Comparison of ENCODE assay signal across 9 cellular contexts in the genomic region with DNA sequence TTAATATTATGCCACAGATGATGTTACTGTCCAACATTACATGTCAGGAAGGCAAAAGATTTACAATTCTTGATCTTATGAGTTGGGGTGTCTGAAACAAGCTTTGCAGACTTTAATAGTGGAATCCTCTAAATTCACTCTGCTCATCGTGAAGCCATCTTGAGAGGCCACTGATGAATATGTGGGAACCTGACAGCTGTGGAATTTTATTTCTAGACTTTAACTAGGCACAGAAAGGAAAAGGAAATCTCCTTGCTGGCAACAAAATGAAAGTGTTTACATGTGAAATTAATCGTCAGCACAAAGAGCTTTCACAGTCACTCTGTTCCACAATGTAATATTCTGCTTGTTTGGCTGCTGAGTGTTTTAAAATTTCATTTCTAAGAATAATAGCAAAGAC. TPM values are rescaled to one million over a fixed set of nuclear protein-coding genes. Genes with fewer than 3 reads are reported as not detected.
DNase-seq lines count a peak whose midpoint lies in the region; ATAC-seq, FAIRE-seq and TF ChIP-seq lines count a peak whose summit lies in the region.
"Had no signal": no experiment of that assay in that cellular context is flagged by ENCODE, and none has a peak within 500 bp of the region (broad histone marks: within the 10 kb centered on the region; RNA-seq: fewer than 3 reads in every experiment).

No MANE protein-coding gene starts in this region.

- H3K4me3 ChIP-seq in heart right ventricle (peak overlapping the region in 3 of 10 donors; percentile 2 to 22 (median 21)), right atrium auricular region (peak overlapping the region in 1 of 2 donors; percentile 23), GM12878 (0 out of 2 replicates have a peak overlapping the region, but pooled peaks have one; percentile 6), muscle layer of duodenum (ENCODE audit: low read depth in 1 of 2, low read length in 2 of 2) (peak overlapping the region; percentile 13 to 44), upper lobe of left lung (peak overlapping the region in 2 of 4 donors; percentile 15 to 19)

- H3K27me3 ChIP-seq in heart right ventricle (no peaks in the 10 kb centered on the region), right atrium auricular region (no peaks in the 10 kb centered on the region), GM12878 (replicated peaks in 1 of 2; ENCODE audit: control insufficient read depth in 2 of 2, insufficient read depth in 2 of 2, low read length in 1 of 2) (no peaks in the 10 kb centered on the region), muscle layer of duodenum (ENCODE audit: low read depth, low read length) (no peaks in the 10 kb centered on the region), upper lobe of left lung (no peaks in the 10 kb centered on the region)

- CTCF ChIA-PET in GM12878 (lab: Yijun Ruan, JAX), result interaction anchor here (1.0 to 1.5 kb wide), 2 partner anchors 12 to 192 kb away, joined by 3 to 8 read pairs; no protein-coding TSS in a partner anchor

- H3K36me3 ChIP-seq in heart right ventricle, result no peaks in the 10 kb centered on the region
- H3K36me3 ChIP-seq in right atrium auricular region, result no peaks in the 10 kb centered on the region
- H3K36me3 ChIP-seq in GM12878 (ENCODE audit: control insufficient read depth in 2 of 2, insufficient read depth in 2 of 2, low read length in 1 of 2), result no peaks in the 10 kb centered on the region; a peak in 2 of 4 replicates
- no peaks in the 10 kb centered on the region for H3K36me3 ChIP-seq in muscle layer of duodenum (ENCODE audit: control insufficient read depth in 1 of 2, insufficient read depth in 2 of 2, low read length in 2 of 2)
- no peaks in the 10 kb centered on the region for H3K36me3 ChIP-seq in upper lobe of left lung

- FAIRE-seq in GM12878 (lab: Jason Lieb, UNC), result no peak

- TF ChIP-seq RAD21 in GM12878 (IDR thresholded peaks at IDR 0.05; ENCODE audit: insufficient read depth, low read depth, low read length), result no peak

- peak overlapping the region in 6 of 10 donors; percentile 1 to 52 (median 30) for H3K27ac ChIP-seq in heart right ventricle
- peak overlapping the region in 1 of 2 donors; percentile 46 for H3K27ac ChIP-seq in right atrium auricular region
- no peak overlapping the region for H3K27ac ChIP-seq in GM12878 (ENCODE audit: control insufficient read depth, insufficient read depth)
- peak overlapping the region; percentile 34 for H3K27ac ChIP-seq in muscle layer of duodenum (ENCODE audit: low read length)
- H3K27ac ChIP-seq in upper lobe of left lung, result peak overlapping the region in 3 of 4 donors; percentile 2 to 40 (median 30)

- in situ Hi-C loops in GM12878 (cut with MboI), result no loop called here

- WGBS in heart right ventricle, 2 donors, result 11 to 16% methylated on average over 2 of the region's 2 CpGs
- WGBS in GM12878 (ENCODE audit: insufficient coverage, insufficient replicate concordance, low lambda C conversion rate, missing lambda C conversion rate), result 77% methylated on average over 2 of the region's 2 CpGs
- WGBS in upper lobe of left lung, 2 donors, result 27 to 34% methylated on average over 2 of the region's 2 CpGs

- POLR2A ChIA-PET in GM12878 (lab: Charles Lee), result no interaction called here

- no peak for TF ChIP-seq EP300 in GM12878 (IDR thresholded peaks at IDR 0.05; ENCODE audit: borderline replicate concordance in 1 of 2, control insufficient read depth in 1 of 2, low read depth in 2 of 2, low read length in 2 of 2)
- no peak for TF ChIP-seq EP300 in upper lobe of left lung (IDR thresholded peaks at IDR 0.05)

- no peak overlapping the region for H2AFZ ChIP-seq in GM12878 (ENCODE audit: control insufficient read depth, low read depth, low read length)

- H4K20me1 ChIP-seq in GM12878 (ENCODE audit: control insufficient read depth, insufficient read depth), result no peaks in the 10 kb centered on the region

- H3K9me3 ChIP-seq in heart right ventricle, result no peaks in the 10 kb centered on the region
- H3K9me3 ChIP-seq in right atrium auricular region, result no peaks in the 10 kb centered on the region
- H3K9me3 ChIP-seq in GM12878 (replicated peaks; ENCODE audit: control insufficient read depth, insufficient read depth, low read length), result no peaks in the 10 kb centered on the region
- no peaks in the 10 kb centered on the region for H3K9me3 ChIP-seq in muscle layer of duodenum (ENCODE audit: control insufficient read depth in 1 of 2, low read length in 2 of 2)
- no peaks in the 10 kb centered on the region for H3K9me3 ChIP-seq in upper lobe of left lung
- H3K9me3 ChIP-seq: SK-N-SH had no signal

- H3K4me1 ChIP-seq in heart right ventricle (peaks cover 11 to 93% (median 49%) of the 10 kb centered on the region in 9 donors), right atrium auricular region (peaks cover 0 to 68% of the 10 kb centered on the region in 2 donors), GM12878 (ENCODE audit: control insufficient read depth, insufficient read depth, low read length) (peaks cover 9% of the 10 kb centered on the region), muscle layer of duodenum (ENCODE audit: control insufficient read depth in 1 of 2, insufficient read depth in 2 of 2, low read length in 2 of 2) (peaks cover 0 to 47% of the 10 kb centered on the region in 2 donors), upper lobe of left lung (peaks cover 8 to 25% (median 16%) of the 10 kb centered on the region in 4 donors)

- SMC1A ChIA-PET in GM12878 (lab: Charles Lee; ENCODE audit: uncharacterized antibody, unreplicated experiment), result interaction anchor here (0.7 to 3.3 kb wide), 6 partner anchors 10 to 75 kb away, joined by 3 to 19 read pairs (median 5); partner anchors contain the start of gene NREP

- no peaks in the 10 kb centered on the region for H3K79me2 ChIP-seq in GM12878 (ENCODE audit: control insufficient read depth, insufficient read depth, low read length)

- TF ChIP-seq CTCF in heart right ventricle (IDR thresholded peaks at IDR 0.05) (no peak), right atrium auricular region (IDR thresholded peaks at IDR 0.05) (no peak), GM12878 (IDR thresholded peaks at IDR 0.05 in 2 of 3, conservative IDR thresholded peaks at IDR 0.05 in 1 of 3; ENCODE audit: control insufficient read depth in 2 of 3, extremely low read depth in 1 of 3, insufficient read depth in 1 of 3, low read depth in 3 of 3, low read length in 3 of 3) (no peak), upper lobe of left lung (IDR thresholded peaks at IDR 0.05) (no peak), GM10266 (IDR thresholded peaks at IDR 0.05; ENCODE audit: control insufficient read depth, insufficient read depth, low read depth, missing control alignments) (no peak)

- RAD21 ChIA-PET in GM12878 (lab: Charles Lee; ENCODE audit: unreplicated experiment), result interaction anchor here (1.0 to 1.9 kb wide), 2 partner anchors 9 to 15 kb away, joined by 4 read pairs; partner anchors contain the start of gene NREP

- BruUV-seq in GM12878 (replicated peaks; lab: Mats Ljungman, UMichigan), result no TSS peak

- H3K9ac ChIP-seq in GM12878 (ENCODE audit: control insufficient read depth, insufficient read depth, low read length), result no peak overlapping the region
- H3K9ac ChIP-seq: SK-N-SH had no signal

- peak in 1 of 8 donors; percentile 3 for ATAC-seq in heart right ventricle
- peak; percentile 15 for ATAC-seq in GM12878
- no peak for ATAC-seq in upper lobe of left lung (ENCODE audit: low FRiP score in 2 of 2)
- no peak for ATAC-seq in left colon

- H3K4me2 ChIP-seq in GM12878 (ENCODE audit: control insufficient read depth, insufficient read depth), result no peak overlapping the region

- intact Hi-C loops in heart right ventricle (cut with DNase I) (no loop called here), GM12878 (cut with micrococcal nuclease; ENCODE audit: unreplicated experiment) (no loop called here), left colon (cut with DNase I, micrococcal nuclease) (no loop called here)

- no peak for TF ChIP-seq POLR2A in GM12878 (IDR thresholded peaks at IDR 0.05; ENCODE audit: low read depth, low read length)
- no peak for TF ChIP-seq POLR2A in upper lobe of left lung (IDR thresholded peaks at IDR 0.05)

- no peak for DNase-seq in heart right ventricle
- DNase-seq in right atrium auricular region (ENCODE audit: low spot score), result no peak
- DNase-seq in GM12878 (ENCODE audit: low read depth, low spot score), result no peak
- DNase-seq in upper lobe of left lung, result no peak
- no peak for DNase-seq in GM10266 (ENCODE audit: extremely low spot score)
- no peak for DNase-seq in HuH-7.5 (ENCODE audit: low spot score)
- DNase-seq in left colon, result no peak
- DNase-seq: SK-N-SH had no signal

TF ChIP-seq in GM12878, 131 proteins besides CTCF, POLR2A, EP300 and RAD21 (continues in another document):
- no peak for TF ChIP-seq RBBP5 (conservative IDR thresholded peaks at IDR 0.05)

RNA-seq across cellular contexts. Expression of gene NREP, which starts 14.8 kb away (rescaled TPM):
- total RNA-seq in heart right ventricle, result 10 to 100 TPM; 10.4 to 72.3 (median 47.3) TPM
- 10 to 100 TPM; 19.5 to 21.1 TPM for polyA plus RNA-seq in heart right ventricle
- total RNA-seq in right atrium auricular region, result 10 to 100 TPM in 1 of 2 donors, 1 to 10 TPM in 1; 7.2 to 22.9 TPM
- 278 and 296 TPM in 2 replicates for total RNA-seq in GM12878 (2013; cell fraction: nucleolus; rRNA removed)
- 25.4 and 31.3 TPM in 2 replicates for total RNA-seq in GM12878 (2014; rRNA removed)
- total RNA-seq in GM12878 (2014; rRNA removed; fragmentation: Illumina TruSeq; extraction: Trizol), result 33.4 and 34.4 TPM in 2 replicates
- 32.9 and 34.5 TPM in 2 replicates for total RNA-seq in GM12878 (2021)
- polyA plus RNA-seq in GM12878 (2011; ENCODE audit: low read depth), result 20.6 TPM
- polyA plus RNA-seq in GM12878 (2011; rRNA removed), result 117 and 138 TPM in 2 replicates
- 55.0 and 62.5 TPM in 2 replicates for polyA plus RNA-seq in GM12878 (2011; cell fraction: cytosol; rRNA removed)
- 88.3 and 109 TPM in 2 replicates for polyA plus RNA-seq in GM12878 (2011; cell fraction: nucleus; rRNA removed)
- 27.9 and 35.5 TPM in 2 replicates for polyA plus RNA-seq in GM12878 (2012)
- 59.7 and 76.3 TPM in 2 replicates for polyA plus RNA-seq in GM12878 (2014; fragmentation: Illumina TruSeq; extraction: Trizol)
- 10 to 100 TPM; 20.6 to 21.0 TPM for polyA plus RNA-seq in GM12878 (2014; fragmentation: Nextera tagmentation; extraction: Ambion mirVana)
- polyA plus RNA-seq in GM12878 (2014; rRNA removed), result 30.9 and 32.6 TPM in 2 replicates
- 10 to 100 TPM; 29.0 to 41.5 TPM for polyA plus RNA-seq in GM12878 (2016; fragmentation: Nextera tagmentation; extraction: Ambion mirVana)
- polyA minus RNA-seq in GM12878 (2011; rRNA and poly(A)+ RNA removed), result 49.8 and 55.4 TPM in 2 replicates
- 16.6 and 19.8 TPM in 2 replicates for polyA minus RNA-seq in GM12878 (2011; cell fraction: cytosol; rRNA and poly(A)+ RNA removed)
- 131 and 133 TPM in 2 replicates for polyA minus RNA-seq in GM12878 (2011; cell fraction: nucleus; rRNA and poly(A)+ RNA removed)
- 10 to 100 TPM in 4 of 6 donors, 1 to 10 TPM in 2; 5.0 to 17.9 (median 12.5) TPM for total RNA-seq in upper lobe of left lung
- 10 to 100 TPM; 14.3 to 16.3 TPM for total RNA-seq in left colon
